ENCODE assay signal across 25 cellular contexts in the genomic region with DNA sequence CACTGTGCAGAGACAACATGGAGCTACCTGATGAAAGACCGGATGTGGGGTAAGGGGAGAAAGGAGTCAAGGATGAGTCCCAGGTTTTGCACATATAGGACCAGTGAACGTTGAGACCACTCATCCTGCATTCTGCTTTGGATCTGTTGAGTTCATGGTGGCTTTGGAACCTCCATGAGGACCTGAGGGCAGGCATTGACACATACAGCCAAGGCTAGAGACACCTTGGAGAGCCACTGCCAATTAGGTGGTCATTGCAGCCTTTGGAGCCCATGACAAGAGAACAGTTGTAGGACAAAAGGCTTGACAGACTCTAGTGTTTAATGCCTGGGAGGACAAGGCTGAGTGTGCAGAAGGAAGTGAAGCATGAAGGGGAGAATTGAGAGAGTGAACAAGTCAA.
"Had no signal": no experiment of that assay in that cellular context is flagged by ENCODE, and none has a peak within 500 bp of the region (broad histone marks: within the 10 kb centered on the region; RNA-seq: fewer than 3 reads in every experiment).

No MANE protein-coding gene starts in this region.

- H3K9me3 ChIP-seq: ascending aorta, SJCRH30 had no signal

- H3K9ac ChIP-seq: KMS-11 had no signal

- H3K27me3 ChIP-seq: ascending aorta had no signal

- H3K4me2 ChIP-seq: KMS-11 had no signal

- H3K27ac ChIP-seq: ascending aorta, KMS-11, SJCRH30, SK-N-MC had no signal

- DNase-seq: activated CD4-positive, alpha-beta memory T cell treated with anti-CD3 and anti-CD28 coated beads for 36 hours; activated CD4-positive, alpha-beta T cell treated with anti-CD3 and anti-CD28 coated beads for 36 hours; activated CD4-positive, alpha-beta T cell treated with anti-CD3 and anti-CD28 coated beads, Interleukin-2, amount 10 ng/mL, durations not matched to agents 7 days and 5 days; activated gamma-delta T cell; activated naive CD4-positive, alpha-beta T cell treated with Interleukin-2 at 50 U/mL for 16 hours; activated naive CD8-positive, alpha-beta T cell treated with anti-CD3 and anti-CD28 coated beads, Interleukin-2, amount 10 ng/mL, durations not matched to agents 7 days and 5 days; activated T-cell treated with anti-CD3 and anti-CD28 coated beads, Interleukin-2, amount 50 U/mL, for 24 hours; amygdala; MM.1S; MV-4-11; NCI-H1092; NCI-H146; NCI-H187; NCI-H2029 treated with DMSO at 0.1 percent for 48 hours; NCI-H345; NCI-H524 treated with DMSO at 0.1 percent for 48 hours; SHP77; SJCRH30; T1000 had no signal

- H3K36me3 ChIP-seq: ascending aorta, SJCRH30 had no signal

- H3K4me1 ChIP-seq: ascending aorta, SJCRH30 had no signal

- H3K4me3 ChIP-seq: ascending aorta, SJCRH30, SK-N-MC had no signal

- ATAC-seq: activated CD4-positive, alpha-beta T cell treated with anti-CD3 and anti-CD28 coated beads for 36 hours; activated CD4-positive, CD25-positive, alpha-beta regulatory T cell treated with anti-CD3 and anti-CD28 coated beads, Interleukin-2, amount 50 U/mL, for 24 hours; Panc1; WTC11 had no signal
